In genomic region chr17:27893834-27894503, GRCh38 we compare ENCODE assay signal across 8 cellular contexts. TPM values are rescaled to one million over a fixed set of nuclear protein-coding genes. Genes with fewer than 3 reads are reported as not detected.
DNase-seq lines count a peak whose midpoint lies in the region; FAIRE-seq and TF ChIP-seq lines count a peak whose summit lies in the region.

No MANE protein-coding gene starts in this region.

- no peaks in the 10 kb centered on the region for H3K9me1 ChIP-seq in endothelial cell of umbilical vein (replicated peaks; ENCODE audit: control insufficient read depth, extremely low read depth, insufficient read depth, low read length)

- no peaks in the 10 kb centered on the region for H4K20me1 ChIP-seq in endothelial cell of umbilical vein (replicated peaks; ENCODE audit: control insufficient read depth, extremely low read depth, insufficient read depth, low read length)

- H3K27me3 ChIP-seq in endothelial cell of umbilical vein (ENCODE audit: control insufficient read depth in 2 of 2, insufficient read depth in 2 of 2, low read length in 2 of 2) (peaks cover 6 to 17% of the 10 kb centered on the region in 2 experiments), subcutaneous abdominal adipose tissue (ENCODE audit: control insufficient read depth in 5 of 5, insufficient read depth in 4 of 5, low read length in 5 of 5) (peaks cover 0 to 3% (median 0%) of the 10 kb centered on the region in 5 donors)

- peak overlapping the region; percentile 72 for H3K4me2 ChIP-seq in endothelial cell of umbilical vein (ENCODE audit: insufficient read depth, low read length)

- CTCF ChIA-PET in endothelial cell of umbilical vein (lab: Charles Lee): interaction anchor here (0.6 to 5.7 kb wide), 46 partner anchors 9 to 453 kb away, joined by 3 to 62 read pairs (median 4); partner anchors contain the start of genes IFT20 and TNFAIP1

- H3K27me3 Mint-ChIP-seq in T-helper 1 cell treated with Interleukin-12 subunit alpha and Interleukin-12 subunit beta and Interleukin-4 antibody, amounts not matched to agents 30 μg/mL and 1 μg/mL, for 36 hours (ENCODE audit: low read depth): peaks cover 37% of the 10 kb centered on the region

- POLR2A ChIA-PET in endothelial cell of umbilical vein (lab: Charles Lee): interaction anchor here (1.8 kb wide), 1 partner anchor 147 kb away, joined by 7 read pairs; no protein-coding TSS in a partner anchor

- intact Hi-C loops in endothelial cell of umbilical vein (cut with micrococcal nuclease): loop anchor here (1.0 to 5.0 kb wide), 6 partner anchors 87 to 453 kb away; no protein-coding TSS in a partner anchor

- no peaks in the 10 kb centered on the region for H3K79me2 ChIP-seq in endothelial cell of umbilical vein (ENCODE audit: control insufficient read depth, insufficient read depth, low read length)

- H3K4me3 Mint-ChIP-seq in T-helper 1 cell treated with Interleukin-12 subunit alpha and Interleukin-12 subunit beta and Interleukin-4 antibody, amounts not matched to agents 30 μg/mL and 1 μg/mL, for 36 hours: peak overlapping the region; percentile 72

- H3K36me3 ChIP-seq in SK-N-MC (ENCODE audit: insufficient read depth, low read length) (no peaks in the 10 kb centered on the region), endothelial cell of umbilical vein (ENCODE audit: control insufficient read depth in 2 of 2, extremely low read depth in 1 of 2, insufficient read depth in 2 of 2, low read length in 2 of 2) (no peaks in the 10 kb centered on the region), subcutaneous abdominal adipose tissue (ENCODE audit: control insufficient read depth in 5 of 5, insufficient read depth in 5 of 5, low read length in 5 of 5) (no peaks in the 10 kb centered on the region)

- no peak overlapping the region for H2AFZ ChIP-seq in endothelial cell of umbilical vein (ENCODE audit: low read depth, low read length)

- TF ChIP-seq CTCF in endothelial cell of umbilical vein (IDR thresholded peaks at IDR 0.05; ENCODE audit: extremely low read depth in 1 of 2, insufficient read depth in 1 of 2, low read depth in 1 of 2, low read length in 2 of 2): no peak

- H3K4me3 ChIP-seq in SK-N-MC (peak overlapping the region; percentile 85), endothelial cell of umbilical vein (replicated peaks in 1 of 3; ENCODE audit: insufficient read depth in 1 of 3, low read depth in 1 of 3, low read length in 3 of 3) (no peak overlapping the region), subcutaneous abdominal adipose tissue (ENCODE audit: low read depth in 1 of 5, low read length in 5 of 5) (peak overlapping the region in 4 of 5 donors; percentile 53 to 78 (median 75))

- DNase-seq in T-helper 1 cell (no peak), SK-N-MC (ENCODE audit: low read depth, low spot score) (no peak), endothelial cell of umbilical vein (ENCODE audit: low read depth, low spot score) (no peak), iPS-NIHi7 (ENCODE audit: extremely low spot score) (no peak)
- no peak for DNase-seq in activated CD8-positive, alpha-beta memory T cell treated with anti-CD3 and anti-CD28 coated beads for 24 hours
- no peak for DNase-seq in activated CD4-positive, alpha-beta T cell treated with anti-CD3 and anti-CD28 coated beads for 48 hours

- FAIRE-seq in endothelial cell of umbilical vein (lab: Jason Lieb, UNC): no peak

- no TSS peak for BruUV-seq in endothelial cell of umbilical vein (replicated peaks; lab: Mats Ljungman, UMichigan)

- no peak overlapping the region for H3K9ac ChIP-seq in SK-N-MC (ENCODE audit: insufficient read length)
- H3K9ac ChIP-seq in endothelial cell of umbilical vein (replicated peaks; ENCODE audit: extremely low read depth, insufficient read depth, low read length): no peak overlapping the region
- peak overlapping the region in 3 of 5 donors; percentile 25 to 50 (median 27) for H3K9ac ChIP-seq in subcutaneous abdominal adipose tissue (ENCODE audit: low read length in 5 of 5)

- H3K27ac ChIP-seq in SK-N-MC (no peak overlapping the region), endothelial cell of umbilical vein (ENCODE audit: insufficient read depth, low read depth, low read length) (no peak overlapping the region), subcutaneous abdominal adipose tissue (ENCODE audit: low read depth, low read length) (no peak overlapping the region)

- no peak for TF ChIP-seq POLR2A in endothelial cell of umbilical vein (IDR thresholded peaks at IDR 0.05; ENCODE audit: low read depth, low read length)

- no peaks in the 10 kb centered on the region for H3K9me3 Mint-ChIP-seq in T-helper 1 cell treated with Interleukin-12 subunit alpha and Interleukin-12 subunit beta and Interleukin-4 antibody, amounts not matched to agents 30 μg/mL and 1 μg/mL, for 36 hours

- H3K4me1 ChIP-seq in endothelial cell of umbilical vein (ENCODE audit: control insufficient read depth, extremely low read depth, insufficient read depth, low read length): peaks cover 11% of the 10 kb centered on the region
- H3K4me1 ChIP-seq in subcutaneous abdominal adipose tissue (ENCODE audit: control insufficient read depth in 5 of 5, insufficient read depth in 5 of 5, low read length in 5 of 5): peaks cover 0 to 26% (median 19%) of the 10 kb centered on the region in 5 donors

- H3K9me3 ChIP-seq in SK-N-MC (ENCODE audit: low read depth, low read length) (no peaks in the 10 kb centered on the region), endothelial cell of umbilical vein (replicated peaks; ENCODE audit: control insufficient read depth, insufficient read depth, low read length) (no peaks in the 10 kb centered on the region), subcutaneous abdominal adipose tissue (ENCODE audit: control insufficient read depth in 5 of 5, low read length in 5 of 5) (no peaks in the 10 kb centered on the region)

- dilution Hi-C loops in endothelial cell of umbilical vein (cut with MboI; ENCODE audit: extremely low pct_ligation_motif_present, low sequenced_read_pairs): no loop called here

- H3K27ac Mint-ChIP-seq in T-helper 1 cell treated with Interleukin-12 subunit alpha and Interleukin-12 subunit beta and Interleukin-4 antibody, amounts not matched to agents 30 μg/mL and 1 μg/mL, for 36 hours: peak overlapping the region; percentile 15

- peaks cover 14% of the 10 kb centered on the region for H3K4me1 Mint-ChIP-seq in T-helper 1 cell treated with Interleukin-12 subunit alpha and Interleukin-12 subunit beta and Interleukin-4 antibody, amounts not matched to agents 30 μg/mL and 1 μg/mL, for 36 hours (ENCODE audit: low read depth)

- H3K36me3 Mint-ChIP-seq in T-helper 1 cell treated with Interleukin-12 subunit alpha and Interleukin-12 subunit beta and Interleukin-4 antibody, amounts not matched to agents 30 μg/mL and 1 μg/mL, for 36 hours (ENCODE audit: low read depth): no peaks in the 10 kb centered on the region

TF ChIP-seq in endothelial cell of umbilical vein, 7 proteins besides CTCF, POLR2A, EP300 and RAD21:
- TF ChIP-seq POLR2AphosphoS5 (IDR thresholded peaks at IDR 0.05; ENCODE audit: insufficient read depth, low read depth, low read length) (no peak), MAX (IDR thresholded peaks at IDR 0.05; ENCODE audit: insufficient read depth, insufficient read length) (no peak), EZH2 (IDR thresholded peaks at IDR 0.05; ENCODE audit: borderline replicate concordance, low read depth, low read length, severe bottlenecking) (no peak), GATA2 (IDR thresholded peaks at IDR 0.05; ENCODE audit: insufficient read depth, insufficient read length, low read depth, low read length) (no peak), FOS (IDR thresholded peaks at IDR 0.05; ENCODE audit: borderline replicate concordance, insufficient read depth, low read length) (no peak), JUN (IDR thresholded peaks at IDR 0.05; ENCODE audit: borderline replicate concordance, insufficient read depth, insufficient read length, low read depth) (no peak), MYC (IDR thresholded peaks at IDR 0.05; ENCODE audit: low read depth, low read length) (no peak)

RNA-seq across cellular contexts. Expression of gene LYRM9, which starts 0.8 kb away (rescaled TPM):
- total RNA-seq in endothelial cell of umbilical vein: 3.1 and 4.0 TPM in 2 replicates
- 3.0 and 4.4 TPM in 2 replicates for polyA plus RNA-seq in endothelial cell of umbilical vein
- polyA plus RNA-seq in endothelial cell of umbilical vein (2011; cell fraction: cytosol; rRNA removed): 2.5 and 3.0 TPM in 2 replicates
- 3.5 and 8.1 TPM in 2 replicates for polyA plus RNA-seq in endothelial cell of umbilical vein (2011; cell fraction: nucleus; rRNA removed)
- 4.1 and 5.1 TPM in 2 replicates for polyA plus RNA-seq in endothelial cell of umbilical vein (2012)
- 1.4 and 2.6 TPM in 2 replicates for polyA minus RNA-seq in endothelial cell of umbilical vein
- not detected for polyA minus RNA-seq in endothelial cell of umbilical vein (2011; cell fraction: cytosol; rRNA and poly(A)+ RNA removed)
- 1.7 TPM in 2 replicates for polyA minus RNA-seq in endothelial cell of umbilical vein (2011; cell fraction: nucleus; rRNA and poly(A)+ RNA removed)

Comparison
In these comparisons a context has a peak if more than half of its experiments do, and no peak if none do; other contexts are left out.
1. H3K4me3 ChIP-seq: peak in SK-N-MC (single experiment) and subcutaneous abdominal adipose tissue (4 of 5); none in endothelial cell of umbilical vein (0 of 3).
2. H3K9ac ChIP-seq: peak in subcutaneous abdominal adipose tissue (3 of 5); none in SK-N-MC (single experiment) and endothelial cell of umbilical vein (single experiment).